ENCODE assay signal across 38 cellular contexts in genomic region chr2:62545261-62545660, GRCh38. TPM values are rescaled to one million over a fixed set of nuclear protein-coding genes. Genes with fewer than 3 reads are reported as not detected.
"Had no signal": no experiment of that assay in that cellular context is flagged by ENCODE, and none has a peak within 500 bp of the region (broad histone marks: within the 10 kb centered on the region; RNA-seq: fewer than 3 reads in every experiment).

No MANE protein-coding gene starts in this region.

- H3K9me3 ChIP-seq: ascending aorta had no signal

- H3K4me3 Mint-ChIP-seq: activated B cell treated with CpG ODN at 0.5 μM for 24 hours; activated CD4-positive, alpha-beta memory T cell treated with anti-CD3 and anti-CD28 coated beads, Interleukin-2, amount 10 ng/mL, durations not matched to agents 7 days and 5 days; activated CD4-positive, alpha-beta T cell treated with anti-CD3 and anti-CD28 coated beads, Interleukin-2, amount 10 ng/mL, durations not matched to agents 24 days and 14 days; activated CD8-positive, alpha-beta memory T cell treated with anti-CD3 and anti-CD28 coated beads, Interleukin-2, amount 10 ng/mL, durations not matched to agents 7 days and 5 days; activated CD8-positive, alpha-beta T cell treated with anti-CD3 and anti-CD28 coated beads, Interleukin-2, amount 10 ng/mL, durations not matched to agents 7 days and 5 days; activated naive CD4-positive, alpha-beta T cell treated with anti-CD3 and anti-CD28 coated beads, Interleukin-2, amount 10 ng/mL, durations not matched to agents 7 days and 5 days; activated naive CD4-positive, alpha-beta T cell treated with anti-CD3 and anti-CD28 coated beads, Interleukin-2, amount 50 U/mL, for 24 hours; activated naive CD8-positive, alpha-beta T cell; activated naive CD8-positive, alpha-beta T cell treated with anti-CD3 and anti-CD28 coated beads, Interleukin-2, amount 10 ng/mL, durations not matched to agents 7 days and 5 days; activated naive CD8-positive, alpha-beta T cell treated with anti-CD3 and anti-CD28 coated beads, Interleukin-2, amount 50 U/mL, for 24 hours; activated T-cell treated with anti-CD3 and anti-CD28 coated beads, Interleukin-2, amount 50 U/mL, for 24 hours; brain; central memory CD8-positive, alpha-beta T cell; T-helper 1 cell treated with Interleukin-12 subunit alpha and Interleukin-12 subunit beta and Interleukin-4 antibody, amounts not matched to agents 30 μg/mL and 1 μg/mL, for 36 hours; T-helper 2 cell treated with Interferon-gamma antibody and Interleukin-4, amounts not matched to agents 5 μg/mL and 100 μg/mL, for 36 hours had no signal

- H3K36me3 ChIP-seq: ascending aorta, cardiac muscle cell had no signal

- FAIRE-seq: bronchial epithelial cell, TTC549 had no signal

- H3K4me1 ChIP-seq: ascending aorta had no signal

- ATAC-seq: activated CD8-positive, alpha-beta memory T cell treated with anti-CD3 and anti-CD28 coated beads, Interleukin-2, amount 10 ng/mL, durations not matched to agents 7 days and 5 days; activated CD8-positive, alpha-beta T cell treated with anti-CD3 and anti-CD28 coated beads, Interleukin-2, amount 10 ng/mL, durations not matched to agents 7 days and 5 days; activated naive CD8-positive, alpha-beta T cell treated with anti-CD3 and anti-CD28 coated beads, Interleukin-2, amount 50 U/mL, for 24 hours had no signal

- H3K27ac Mint-ChIP-seq: activated B cell treated with CpG ODN at 0.5 μM for 24 hours; activated CD4-positive, alpha-beta memory T cell treated with anti-CD3 and anti-CD28 coated beads, Interleukin-2, amount 10 ng/mL, durations not matched to agents 7 days and 5 days; activated CD4-positive, alpha-beta T cell treated with anti-CD3 and anti-CD28 coated beads, Interleukin-2, amount 10 ng/mL, durations not matched to agents 24 days and 14 days; activated CD8-positive, alpha-beta memory T cell treated with anti-CD3 and anti-CD28 coated beads, Interleukin-2, amount 10 ng/mL, durations not matched to agents 7 days and 5 days; activated CD8-positive, alpha-beta T cell treated with anti-CD3 and anti-CD28 coated beads, Interleukin-2, amount 10 ng/mL, durations not matched to agents 7 days and 5 days; activated naive CD4-positive, alpha-beta T cell treated with anti-CD3 and anti-CD28 coated beads, Interleukin-2, amount 10 ng/mL, durations not matched to agents 7 days and 5 days; activated naive CD4-positive, alpha-beta T cell treated with anti-CD3 and anti-CD28 coated beads, Interleukin-2, amount 50 U/mL, for 24 hours; activated naive CD8-positive, alpha-beta T cell; activated naive CD8-positive, alpha-beta T cell treated with anti-CD3 and anti-CD28 coated beads, Interleukin-2, amount 10 ng/mL, durations not matched to agents 7 days and 5 days; activated naive CD8-positive, alpha-beta T cell treated with anti-CD3 and anti-CD28 coated beads, Interleukin-2, amount 50 U/mL, for 24 hours; activated T-cell treated with anti-CD3 and anti-CD28 coated beads, Interleukin-2, amount 50 U/mL, for 24 hours; activated T-helper 2 cell treated with anti-CD3 and anti-CD28 coated beads, Interferon-gamma antibody, Interleukin-2, Interleukin-4, amounts not matched to agents 10 μg/mL and 5 μg/mL and 100 μg/mL, durations not matched to agents 14 hours and 24 hours and 36 hours; brain; T-helper 1 cell treated with Interleukin-12 subunit alpha and Interleukin-12 subunit beta and Interleukin-4 antibody, amounts not matched to agents 30 μg/mL and 1 μg/mL, for 36 hours; T-helper 2 cell treated with Interferon-gamma antibody and Interleukin-4, amounts not matched to agents 5 μg/mL and 100 μg/mL, for 36 hours had no signal

- H3K27ac ChIP-seq: ascending aorta, cardiac muscle cell, VCaP had no signal

- H3K4me3 ChIP-seq: ascending aorta, cardiac muscle cell had no signal

- H3K9me3 Mint-ChIP-seq: activated B cell treated with CpG ODN at 0.5 μM for 24 hours; activated CD4-positive, alpha-beta memory T cell treated with anti-CD3 and anti-CD28 coated beads, Interleukin-2, amount 10 ng/mL, durations not matched to agents 7 days and 5 days; activated CD4-positive, alpha-beta T cell treated with anti-CD3 and anti-CD28 coated beads, Interleukin-2, amount 10 ng/mL, durations not matched to agents 24 days and 14 days; activated naive CD4-positive, alpha-beta T cell treated with anti-CD3 and anti-CD28 coated beads, Interleukin-2, amount 10 ng/mL, durations not matched to agents 7 days and 5 days; activated naive CD4-positive, alpha-beta T cell treated with anti-CD3 and anti-CD28 coated beads, Interleukin-2, amount 50 U/mL, for 24 hours; activated naive CD8-positive, alpha-beta T cell treated with anti-CD3 and anti-CD28 coated beads, Interleukin-2, amount 10 ng/mL, durations not matched to agents 7 days and 5 days; activated naive CD8-positive, alpha-beta T cell treated with anti-CD3 and anti-CD28 coated beads, Interleukin-2, amount 50 U/mL, for 24 hours; activated T-cell treated with anti-CD3 and anti-CD28 coated beads, Interleukin-2, amount 50 U/mL, for 24 hours; activated T-helper 2 cell treated with anti-CD3 and anti-CD28 coated beads, Interferon-gamma antibody, Interleukin-2, Interleukin-4, amounts not matched to agents 10 μg/mL and 5 μg/mL and 100 μg/mL, durations not matched to agents 14 hours and 24 hours and 36 hours; brain; central memory CD8-positive, alpha-beta T cell; T-helper 1 cell treated with Interleukin-12 subunit alpha and Interleukin-12 subunit beta and Interleukin-4 antibody, amounts not matched to agents 30 μg/mL and 1 μg/mL, for 36 hours; T-helper 2 cell treated with Interferon-gamma antibody and Interleukin-4, amounts not matched to agents 5 μg/mL and 100 μg/mL, for 36 hours had no signal

- H3K4me1 Mint-ChIP-seq: activated B cell treated with CpG ODN at 0.5 μM for 24 hours; activated CD4-positive, alpha-beta memory T cell treated with anti-CD3 and anti-CD28 coated beads, Interleukin-2, amount 10 ng/mL, durations not matched to agents 7 days and 5 days; activated CD4-positive, alpha-beta T cell treated with anti-CD3 and anti-CD28 coated beads, Interleukin-2, amount 10 ng/mL, durations not matched to agents 24 days and 14 days; activated CD8-positive, alpha-beta memory T cell treated with anti-CD3 and anti-CD28 coated beads, Interleukin-2, amount 10 ng/mL, durations not matched to agents 7 days and 5 days; activated naive CD4-positive, alpha-beta T cell treated with anti-CD3 and anti-CD28 coated beads, Interleukin-2, amount 10 ng/mL, durations not matched to agents 7 days and 5 days; activated naive CD4-positive, alpha-beta T cell treated with anti-CD3 and anti-CD28 coated beads, Interleukin-2, amount 50 U/mL, for 24 hours; activated naive CD8-positive, alpha-beta T cell treated with anti-CD3 and anti-CD28 coated beads, Interleukin-2, amount 10 ng/mL, durations not matched to agents 7 days and 5 days; activated naive CD8-positive, alpha-beta T cell treated with anti-CD3 and anti-CD28 coated beads, Interleukin-2, amount 50 U/mL, for 24 hours; brain; central memory CD8-positive, alpha-beta T cell had no signal

- H3K36me3 Mint-ChIP-seq: activated CD8-positive, alpha-beta memory T cell treated with anti-CD3 and anti-CD28 coated beads, Interleukin-2, amount 10 ng/mL, durations not matched to agents 7 days and 5 days; activated naive CD4-positive, alpha-beta T cell treated with anti-CD3 and anti-CD28 coated beads, Interleukin-2, amount 10 ng/mL, durations not matched to agents 7 days and 5 days; activated naive CD4-positive, alpha-beta T cell treated with anti-CD3 and anti-CD28 coated beads, Interleukin-2, amount 50 U/mL, for 24 hours; activated naive CD8-positive, alpha-beta T cell; activated naive CD8-positive, alpha-beta T cell treated with anti-CD3 and anti-CD28 coated beads, Interleukin-2, amount 10 ng/mL, durations not matched to agents 7 days and 5 days; brain had no signal

- H3K27me3 ChIP-seq: ascending aorta, cardiac muscle cell had no signal

- DNase-seq: activated B cell treated with CpG ODN at 0.5 μM for 24 hours; activated CD4-positive, alpha-beta memory T cell treated with anti-CD3 and anti-CD28 coated beads, Interleukin-2, amount 10 ng/mL, durations not matched to agents 7 days and 5 days; activated CD4-positive, alpha-beta T cell treated with anti-CD3 and anti-CD28 coated beads for 4 hours; activated CD4-positive, alpha-beta T cell treated with anti-CD3 and anti-CD28 coated beads, Interleukin-2, amount 10 ng/mL, durations not matched to agents 24 days and 14 days; activated CD4-positive, alpha-beta T cell treated with anti-CD3 and anti-CD28 coated beads, Interleukin-2, amount 50 U/mL, for 1 hour; activated CD4-positive, alpha-beta T cell treated with anti-CD3 and anti-CD28 coated beads, Interleukin-2, amount 50 U/mL, for 4 hours; activated CD4-positive, CD25-positive, alpha-beta regulatory T cell treated with anti-CD3 and anti-CD28 coated beads, Interleukin-2, amount 50 U/mL, for 72 hours; activated CD8-positive, alpha-beta memory T cell treated with anti-CD3 and anti-CD28 coated beads for 24 hours; activated CD8-positive, alpha-beta memory T cell treated with anti-CD3 and anti-CD28 coated beads, Interleukin-2, amount 10 ng/mL, durations not matched to agents 7 days and 5 days; activated CD8-positive, alpha-beta memory T cell treated with anti-CD3 and anti-CD28 coated beads, Interleukin-2, amount 50 U/mL, for 48 hours; activated CD8-positive, alpha-beta T cell treated with anti-CD3 and anti-CD28 coated beads, Interleukin-2, amount 10 ng/mL, durations not matched to agents 7 days and 5 days; activated effector memory CD4-positive, alpha-beta T cell treated with Interleukin-2 at 50 U/mL for 16 hours; activated gamma-delta T cell; activated naive CD4-positive, alpha-beta T cell treated with anti-CD3 and anti-CD28 coated beads, Interleukin-2, amount 10 ng/mL, durations not matched to agents 7 days and 5 days; activated naive CD4-positive, alpha-beta T cell treated with Interleukin-2 at 50 U/mL for 16 hours; activated naive CD8-positive, alpha-beta T cell treated with anti-CD3 and anti-CD28 coated beads, Interleukin-2, amount 10 ng/mL, durations not matched to agents 7 days and 5 days; activated naive CD8-positive, alpha-beta T cell treated with anti-CD3 and anti-CD28 coated beads, Interleukin-2, amount 50 U/mL, for 24 hours; activated T-cell treated with anti-CD3 and anti-CD28 coated beads, Interleukin-2, amount 50 U/mL, for 24 hours; activated T-cell treated with anti-CD3 and anti-CD28 coated beads, Interleukin-2, amount 50 U/mL, for 48 hours; amygdala; anterior cingulate cortex; caudate nucleus; cerebellar nuclear complex; T-helper 1 cell; T-helper 2 cell; T-helper 9 cell had no signal

- H3K27me3 Mint-ChIP-seq: activated B cell treated with CpG ODN at 0.5 μM for 24 hours; activated CD4-positive, alpha-beta T cell treated with anti-CD3 and anti-CD28 coated beads, Interleukin-2, amount 10 ng/mL, durations not matched to agents 24 days and 14 days; activated naive CD8-positive, alpha-beta T cell; activated naive CD8-positive, alpha-beta T cell treated with anti-CD3 and anti-CD28 coated beads, Interleukin-2, amount 50 U/mL, for 24 hours; activated T-cell treated with anti-CD3 and anti-CD28 coated beads, Interleukin-2, amount 50 U/mL, for 24 hours; brain had no signal

RNA-seq across cellular contexts. Expression of gene TMEM17, which starts 39.3 kb away (rescaled TPM):
- total RNA-seq: activated B cell treated with CpG ODN at 0.5 μM for 24 hours; activated CD8-positive, alpha-beta T cell treated with anti-CD3 and anti-CD28 coated beads, Interleukin-2, amount 10 ng/mL, durations not matched to agents 7 days and 5 days; activated naive CD8-positive, alpha-beta T cell treated with anti-CD3 and anti-CD28 coated beads, Interleukin-2, amount 10 ng/mL, durations not matched to agents 7 days and 5 days; activated T-helper 2 cell treated with anti-CD3 and anti-CD28 coated beads, Interferon-gamma antibody, Interleukin-2, Interleukin-4, amounts not matched to agents 10 μg/mL and 5 μg/mL and 100 μg/mL, durations not matched to agents 14 hours and 24 hours and 36 hours; ascending aorta had no signal
